Comparison of ENCODE assay signal across 10 cellular contexts in the genomic region with DNA sequence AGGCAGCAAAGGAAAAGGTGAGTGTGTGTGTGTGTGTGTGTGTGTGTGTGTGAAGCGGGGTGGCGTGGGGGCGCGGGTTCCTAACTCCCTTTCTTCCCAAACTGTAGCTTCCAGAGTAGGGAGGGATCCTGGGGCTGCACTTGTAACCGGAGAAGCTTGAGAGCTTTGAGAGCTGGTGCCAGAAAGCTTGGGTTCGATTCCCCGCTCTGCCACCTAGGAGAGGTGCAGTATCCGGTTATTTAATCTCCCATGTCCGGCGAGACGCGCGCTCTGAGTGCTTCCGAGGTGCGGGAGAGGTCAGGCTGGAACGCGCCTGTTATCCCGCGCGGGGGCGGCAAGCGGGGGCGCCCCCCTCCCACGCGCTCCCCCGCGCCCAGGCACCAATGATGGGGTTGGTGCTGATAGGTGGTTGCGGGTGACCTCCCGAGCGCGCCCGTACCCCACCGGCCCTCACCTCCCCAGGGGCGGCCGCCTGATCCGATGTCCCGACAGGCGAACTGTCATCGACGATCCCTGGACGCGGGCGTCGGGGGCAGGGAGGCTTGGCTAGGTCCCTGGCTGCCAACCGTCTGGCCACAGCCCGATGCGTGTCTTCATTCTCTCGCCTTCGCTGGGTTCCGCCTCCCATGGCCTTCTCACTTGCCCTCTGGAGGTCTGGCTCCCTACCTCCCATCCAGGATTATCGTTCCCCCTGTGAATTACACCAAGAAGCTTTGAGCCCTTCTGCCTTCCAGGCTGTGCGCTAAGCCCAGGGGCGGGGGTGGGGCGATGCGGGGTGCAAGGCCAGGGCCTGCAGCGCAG. TPM values are rescaled to one million over a fixed set of nuclear protein-coding genes. Genes with fewer than 3 reads are reported as not detected.
DNase-seq lines count a peak whose midpoint lies in the region; ATAC-seq, FAIRE-seq and TF ChIP-seq lines count a peak whose summit lies in the region.
"Had no signal": no experiment of that assay in that cellular context is flagged by ENCODE, and none has a peak within 500 bp of the region (broad histone marks: within the 10 kb centered on the region; RNA-seq: fewer than 3 reads in every experiment).

No MANE protein-coding gene starts in this region.

- no TSS peak for BruUV-seq in HepG2 (replicated peaks; lab: Mats Ljungman, UMichigan)

- H3K4me1 ChIP-seq in right lobe of liver (no peaks in the 10 kb centered on the region), HepG2 (ENCODE audit: insufficient read depth, low read length) (peaks cover 29% of the 10 kb centered on the region), esophagus muscularis mucosa (peaks cover 0 to 7% (median 5%) of the 10 kb centered on the region in 4 donors)
- no peaks in the 10 kb centered on the region for H3K4me1 ChIP-seq in naive thymus-derived CD4-positive, alpha-beta T cell (ENCODE audit: control insufficient read depth in 2 of 2, insufficient read depth in 2 of 2, low read length in 2 of 2)

- no peak for FAIRE-seq in HepG2 (lab: Jason Lieb, UNC)
- no peak for FAIRE-seq in GM12892 (lab: Jason Lieb, UNC)

- TF ChIP-seq CTCF in right lobe of liver (IDR thresholded peaks at IDR 0.05) (no peak), HepG2 (CRISPR knock-in tag; IDR thresholded peaks at IDR 0.05) (no peak), esophagus muscularis mucosa (IDR thresholded peaks at IDR 0.05) (no peak)

- peak overlapping the region in 2 of 10 donors; percentile 28 to 37 for H3K4me3 Mint-ChIP-seq in naive thymus-derived CD4-positive, alpha-beta T cell
- H3K4me3 Mint-ChIP-seq: CD4-positive, alpha-beta T cell had no signal

- TF ChIP-seq RAD21 in HepG2 (CRISPR knock-in tag; IDR thresholded peaks at IDR 0.05): no peak

- H2AFZ ChIP-seq in HepG2 (ENCODE audit: low read length): no peak overlapping the region

- CTCF ChIA-PET in HepG2 (lab: Yijun Ruan, JAX; ENCODE audit: low intra/inter-chr PET ratio, low total read pairs): no interaction called here
- CTCF ChIA-PET in naive thymus-derived CD4-positive, alpha-beta T cell (lab: Charles Lee): interaction anchor here (0.6 kb wide), 1 partner anchor 657 kb away, joined by 3 read pairs; no protein-coding TSS in a partner anchor

- H3K27me3 ChIP-seq in right lobe of liver (no peaks in the 10 kb centered on the region), HepG2 (ENCODE audit: control insufficient read depth in 1 of 2, insufficient read depth in 2 of 2, low read length in 2 of 2) (peaks cover 0 to 1% of the 10 kb centered on the region in 2 experiments; a peak in 1 of 5 replicates), esophagus muscularis mucosa (peaks cover 0 to 29% (median 7%) of the 10 kb centered on the region in 4 donors)
- peaks cover 0 to 4% of the 10 kb centered on the region in 2 donors for H3K27me3 ChIP-seq in naive thymus-derived CD4-positive, alpha-beta T cell (ENCODE audit: control insufficient read depth in 2 of 2, insufficient read depth in 2 of 2, low read length in 2 of 2)

- intact Hi-C loops in right lobe of liver (cut with DNase I): no loop called here
- intact Hi-C loops in HepG2 (cut with micrococcal nuclease; ENCODE audit: unreplicated experiment): no loop called here
- intact Hi-C loops in esophagus muscularis mucosa (cut with DNase I): no loop called here
- intact Hi-C loops in naive thymus-derived CD4-positive, alpha-beta T cell (cut with micrococcal nuclease): no loop called here

- peaks cover 19 to 36% (median 28%) of the 10 kb centered on the region in 5 donors for H3K27me3 Mint-ChIP-seq in naive thymus-derived CD4-positive, alpha-beta T cell

- no peak overlapping the region for H3K4me2 ChIP-seq in HepG2 (ENCODE audit: low read depth, low read length)

- no peak overlapping the region for H3K27ac Mint-ChIP-seq in naive thymus-derived CD4-positive, alpha-beta T cell
- H3K27ac Mint-ChIP-seq: CD4-positive, alpha-beta T cell had no signal

- no peaks in the 10 kb centered on the region for H3K36me3 ChIP-seq in right lobe of liver
- H3K36me3 ChIP-seq in HepG2 (replicated peaks in 1 of 2; ENCODE audit: control insufficient read depth in 1 of 2, insufficient read depth in 2 of 2, low read length in 2 of 2): no peaks in the 10 kb centered on the region
- H3K36me3 ChIP-seq in esophagus muscularis mucosa: no peaks in the 10 kb centered on the region
- H3K36me3 ChIP-seq in naive thymus-derived CD4-positive, alpha-beta T cell (ENCODE audit: control insufficient read depth in 2 of 3, insufficient read depth in 3 of 3, low read length in 3 of 3): no peaks in the 10 kb centered on the region

- POLR2A ChIA-PET in HepG2 (lab: Yijun Ruan, JAX): interaction anchor here (0.8 kb wide), 1 partner anchor 69 kb away, joined by 3 read pairs; no protein-coding TSS in a partner anchor
- POLR2A ChIA-PET in naive thymus-derived CD4-positive, alpha-beta T cell (lab: Charles Lee): interaction anchor here (0.6 kb wide), 2 partner anchors 149 to 1115 kb away, joined by 3 read pairs; no protein-coding TSS in a partner anchor

- WGBS in right lobe of liver (ENCODE audit: insufficient coverage, low coverage, low lambda C conversion rate, missing lambda C conversion rate): 29% methylated on average over 12 of the region's 56 CpGs
- 87% methylated on average over 55 of the region's 56 CpGs for WGBS in HepG2 (ENCODE audit: low lambda C conversion rate)
- 16% methylated on average over 24 of the region's 56 CpGs for WGBS in esophagus muscularis mucosa

- H3K27ac ChIP-seq in right lobe of liver (peak overlapping the region in 1 of 3 donors; percentile 51), HepG2 (ENCODE audit: extremely low read length, insufficient read depth, low read length) (no peak overlapping the region), esophagus muscularis mucosa (replicated peaks in 1 of 4) (no peak overlapping the region)
- H3K27ac ChIP-seq in naive thymus-derived CD4-positive, alpha-beta T cell (ENCODE audit: low read depth, low read length): no peak overlapping the region

- no peaks in the 10 kb centered on the region for H4K20me1 ChIP-seq in HepG2 (ENCODE audit: insufficient read depth, low read length)

- DNase-seq in right lobe of liver: peak; percentile 40 to 64 (median 51)
- no peak for DNase-seq in HepG2 (ENCODE audit: low spot score)
- no peak for DNase-seq in esophagus muscularis mucosa (ENCODE audit: extremely low spot score)
- DNase-seq in naive thymus-derived CD4-positive, alpha-beta T cell: no peak
- no peak for DNase-seq in OCI-M2 (lab: John Stamatoyannopoulos, UW; ENCODE audit: unreplicated experiment)
- no peak for DNase-seq in GM12892 (ENCODE audit: insufficient read length)
- DNase-seq: CD4-positive, alpha-beta T cell had no signal

- TF ChIP-seq EP300 in HepG2 (IDR thresholded peaks at IDR 0.05; ENCODE audit: low read depth in 2 of 2, low read length in 2 of 2) (no peak), HepG2 (CRISPR knock-in tag; IDR thresholded peaks at IDR 0.05; ENCODE audit: borderline replicate concordance) (no peak), esophagus muscularis mucosa (IDR thresholded peaks at IDR 0.05) (no peak)

- H3K4me3 ChIP-seq in right lobe of liver (peak overlapping the region; percentile 14 to 31 (median 21)), HepG2 (replicated peaks in 1 of 3; ENCODE audit: insufficient read depth in 1 of 3, low read depth in 2 of 3, low read length in 3 of 3) (no peak overlapping the region), esophagus muscularis mucosa (peak overlapping the region; percentile 35 to 49 (median 39))
- no peak overlapping the region for H3K4me3 ChIP-seq in naive thymus-derived CD4-positive, alpha-beta T cell (ENCODE audit: low read length)

- no peaks in the 10 kb centered on the region for H3K36me3 Mint-ChIP-seq in naive thymus-derived CD4-positive, alpha-beta T cell

- ATAC-seq in right lobe of liver (peak; percentile 26 to 65 (median 53)), HepG2 (no peak), HG02885 (IDR thresholded peaks at IDR 0.05; ENCODE audit: poor library complexity, unreplicated experiment) (no peak), GM21390 (IDR thresholded peaks at IDR 0.05; ENCODE audit: unreplicated experiment) (no peak)
- ATAC-seq in naive thymus-derived CD4-positive, alpha-beta T cell: peak; percentile 51

- peaks cover 0 to 1% (median 0%) of the 10 kb centered on the region in 11 donors for H3K9me3 Mint-ChIP-seq in naive thymus-derived CD4-positive, alpha-beta T cell
- H3K9me3 Mint-ChIP-seq: CD4-positive, alpha-beta T cell had no signal

- no peak overlapping the region for H3K9ac ChIP-seq in HepG2 (ENCODE audit: insufficient read depth, low read depth, low read length)

- H3K4me1 Mint-ChIP-seq in naive thymus-derived CD4-positive, alpha-beta T cell: peaks cover 0 to 3% (median 0%) of the 10 kb centered on the region in 7 donors

- no peaks in the 10 kb centered on the region for H3K79me2 ChIP-seq in HepG2 (ENCODE audit: insufficient read depth, low read length)

- in situ Hi-C loops in HepG2 (cut with HindIII; ENCODE audit: extremely low pct_ligation_motif_present, low pct_unique_long_range_greater_than_20kb): no loop called here

- TF ChIP-seq POLR2A in right lobe of liver (IDR thresholded peaks at IDR 0.05) (no peak), HepG2 (IDR thresholded peaks at IDR 0.05; ENCODE audit: insufficient read depth in 1 of 2, low read depth in 2 of 2, low read length in 2 of 2) (no peak), esophagus muscularis mucosa (IDR thresholded peaks at IDR 0.05; ENCODE audit: low read depth) (no peak), GM12892 (IDR thresholded peaks at IDR 0.05; ENCODE audit: low read depth, low read length) (no peak)

- H3K9me3 ChIP-seq in right lobe of liver (no peaks in the 10 kb centered on the region), HepG2 (ENCODE audit: low read length) (no peaks in the 10 kb centered on the region), esophagus muscularis mucosa (no peaks in the 10 kb centered on the region)
- H3K9me3 ChIP-seq in naive thymus-derived CD4-positive, alpha-beta T cell (ENCODE audit: control insufficient read depth in 2 of 3, low read length in 3 of 3): no peaks in the 10 kb centered on the region

RNA-seq across cellular contexts. Expression of gene RACGAP1, which starts 7.4 kb away (rescaled TPM):
- total RNA-seq in right lobe of liver: 1 to 10 TPM; 2.8 to 5.4 (median 4.2) TPM
- 57.9 and 95.5 TPM in 2 replicates for total RNA-seq in HepG2 (2016; rRNA removed; fragmentation: Illumina TruSeq; extraction: Trizol)
- 19.2 and 25.1 TPM in 2 replicates for total RNA-seq in HepG2 (2016; cell fraction: cytosol; rRNA removed; fragmentation: Illumina TruSeq; extraction: Trizol; ENCODE audit: low read depth)
- 56.8 and 91.5 TPM in 2 replicates for total RNA-seq in HepG2 (2016; cell fraction: insoluble cytoplasmic fraction; rRNA removed; fragmentation: Illumina TruSeq; extraction: Trizol)
- 22.2 and 24.7 TPM in 2 replicates for total RNA-seq in HepG2 (2016; cell fraction: membrane; rRNA removed; fragmentation: Illumina TruSeq; extraction: Trizol)
- 29.8 and 36.8 TPM in 2 replicates for total RNA-seq in HepG2 (2016; cell fraction: nucleus; rRNA removed; fragmentation: Illumina TruSeq; extraction: Trizol)
- polyA plus RNA-seq in HepG2 (2011; rRNA removed): 14.0 and 16.7 TPM in 2 replicates
- 11.8 and 12.2 TPM in 2 replicates for polyA plus RNA-seq in HepG2 (2011; cell fraction: cytosol; rRNA removed)
- 15.3 and 17.4 TPM in 2 replicates for polyA plus RNA-seq in HepG2 (2011; cell fraction: nucleus; rRNA removed)
- 13.0 and 24.8 TPM in 2 replicates for polyA plus RNA-seq in HepG2 (2012)
- 3.3 and 3.8 TPM in 2 replicates for polyA plus RNA-seq in HepG2 (2016; cell fraction: cytosol; fragmentation: Illumina TruSeq; extraction: Trizol; ENCODE audit: low read depth)
- 55.6 and 59.8 TPM in 2 replicates for polyA plus RNA-seq in HepG2 (2016; cell fraction: insoluble cytoplasmic fraction; fragmentation: Illumina TruSeq; extraction: Trizol; ENCODE audit: low read depth)
- 8.3 and 9.6 TPM in 2 replicates for polyA plus RNA-seq in HepG2 (2016; cell fraction: membrane; fragmentation: Illumina TruSeq; extraction: Trizol; ENCODE audit: low read depth)
- polyA plus RNA-seq in HepG2 (2016; cell fraction: nucleus; fragmentation: Illumina TruSeq; extraction: Trizol; ENCODE audit: insufficient read depth, low read depth): 35.4 and 37.2 TPM in 2 replicates
- polyA minus RNA-seq in HepG2 (2011; rRNA and poly(A)+ RNA removed; ENCODE audit: low replicate concordance): 65.5 and 353 TPM in 2 replicates
- 20.2 and 21.7 TPM in 2 replicates for polyA minus RNA-seq in HepG2 (2011; cell fraction: cytosol; rRNA and poly(A)+ RNA removed)
- polyA minus RNA-seq in HepG2 (2011; cell fraction: nucleus; rRNA and poly(A)+ RNA removed): 17.5 and 21.2 TPM in 2 replicates
- 10 to 100 TPM; 10.5 to 13.3 (median 11.4) TPM for total RNA-seq in esophagus muscularis mucosa
- total RNA-seq in naive thymus-derived CD4-positive, alpha-beta T cell: 100 to 1,000 TPM in 1 of 5 experiments, 10 to 100 TPM in 1, 1 to 10 TPM in 3; 4.2 to 111 (median 8.0) TPM
- polyA plus RNA-seq in naive thymus-derived CD4-positive, alpha-beta T cell: 10 to 100 TPM in 1 of 2 donors, 1 to 10 TPM in 1; 8.6 to 11.1 TPM
- 41.6 TPM for polyA plus RNA-seq in GM12892 (2012; ENCODE audit: missing spikeins)

RNA-seq across cellular contexts. Expression of gene ASIC1, which starts 24.7 kb away (rescaled TPM):
- total RNA-seq in right lobe of liver (under 1 TPM in 4 of 6 experiments, not detected in 2; 0.07 to 0.19 (median 0.15) TPM), HepG2 (2016; rRNA removed; fragmentation: Illumina TruSeq; extraction: Trizol) (0.24 and 0.44 TPM in 2 replicates), esophagus muscularis mucosa (1 to 10 TPM in 3 of 4 donors, under 1 TPM in 1; 0.66 to 5.6 (median 2.9) TPM)
- 0.26 and 0.30 TPM in 2 replicates for total RNA-seq in HepG2 (2016; cell fraction: cytosol; rRNA removed; fragmentation: Illumina TruSeq; extraction: Trizol; ENCODE audit: low read depth)
- 0.19 and 1.1 TPM in 2 replicates for total RNA-seq in HepG2 (2016; cell fraction: insoluble cytoplasmic fraction; rRNA removed; fragmentation: Illumina TruSeq; extraction: Trizol)
- total RNA-seq in HepG2 (2016; cell fraction: membrane; rRNA removed; fragmentation: Illumina TruSeq; extraction: Trizol): 0.49 and 0.52 TPM in 2 replicates
- total RNA-seq in HepG2 (2016; cell fraction: nucleus; rRNA removed; fragmentation: Illumina TruSeq; extraction: Trizol): 0.47 and 0.75 TPM in 2 replicates
- polyA plus RNA-seq in HepG2 (2011; rRNA removed): 1.3 and 1.5 TPM in 2 replicates
- polyA plus RNA-seq in HepG2 (2011; cell fraction: cytosol; rRNA removed): 0.85 and 0.98 TPM in 2 replicates
- polyA plus RNA-seq in HepG2 (2011; cell fraction: nucleus; rRNA removed): 2.6 and 3.1 TPM in 2 replicates
- polyA plus RNA-seq in HepG2 (2012): 0.56 and 0.67 TPM in 2 replicates
- 0.34 and 0.51 TPM in 2 replicates for polyA plus RNA-seq in HepG2 (2016; cell fraction: cytosol; fragmentation: Illumina TruSeq; extraction: Trizol; ENCODE audit: low read depth)
- 0.59 and 0.66 TPM in 2 replicates for polyA plus RNA-seq in HepG2 (2016; cell fraction: insoluble cytoplasmic fraction; fragmentation: Illumina TruSeq; extraction: Trizol; ENCODE audit: low read depth)
- 0.59 and 0.63 TPM in 2 replicates for polyA plus RNA-seq in HepG2 (2016; cell fraction: membrane; fragmentation: Illumina TruSeq; extraction: Trizol; ENCODE audit: low read depth)
- polyA plus RNA-seq in HepG2 (2016; cell fraction: nucleus; fragmentation: Illumina TruSeq; extraction: Trizol; ENCODE audit: insufficient read depth, low read depth): 2.9 and 3.2 TPM in 2 replicates
- 2.0 and 12.2 TPM in 2 replicates for polyA minus RNA-seq in HepG2 (2011; rRNA and poly(A)+ RNA removed; ENCODE audit: low replicate concordance)
- 0.40 and 0.88 TPM in 2 replicates for polyA minus RNA-seq in HepG2 (2011; cell fraction: cytosol; rRNA and poly(A)+ RNA removed)
- polyA minus RNA-seq in HepG2 (2011; cell fraction: nucleus; rRNA and poly(A)+ RNA removed): 0.87 and 1.3 TPM in 2 replicates
- total RNA-seq in naive thymus-derived CD4-positive, alpha-beta T cell: 10 to 100 TPM in 1 of 5 experiments, 1 to 10 TPM in 3, under 1 TPM in 1; 0.34 to 10.1 (median 2.0) TPM
- polyA plus RNA-seq in naive thymus-derived CD4-positive, alpha-beta T cell: under 1 TPM; 0.14 to 0.51 TPM
- polyA plus RNA-seq in GM12892 (2012; ENCODE audit: missing spikeins): 0.51 TPM

RNA-seq across cellular contexts. Expression of gene SMARCD1, which starts 52.4 kb away (rescaled TPM):
- 10 to 100 TPM; 13.3 to 35.0 (median 16.4) TPM for total RNA-seq in right lobe of liver
- total RNA-seq in HepG2 (2016; rRNA removed; fragmentation: Illumina TruSeq; extraction: Trizol): 54.6 and 64.9 TPM in 2 replicates
- total RNA-seq in HepG2 (2016; cell fraction: cytosol; rRNA removed; fragmentation: Illumina TruSeq; extraction: Trizol; ENCODE audit: low read depth): 18.3 and 19.3 TPM in 2 replicates
- total RNA-seq in HepG2 (2016; cell fraction: insoluble cytoplasmic fraction; rRNA removed; fragmentation: Illumina TruSeq; extraction: Trizol): 53.8 and 56.6 TPM in 2 replicates
- 51.5 and 52.7 TPM in 2 replicates for total RNA-seq in HepG2 (2016; cell fraction: membrane; rRNA removed; fragmentation: Illumina TruSeq; extraction: Trizol)
- total RNA-seq in HepG2 (2016; cell fraction: nucleus; rRNA removed; fragmentation: Illumina TruSeq; extraction: Trizol): 46.9 and 61.3 TPM in 2 replicates
- 51.7 and 55.5 TPM in 2 replicates for polyA plus RNA-seq in HepG2 (2011; rRNA removed)
- polyA plus RNA-seq in HepG2 (2011; cell fraction: cytosol; rRNA removed): 35.2 and 38.4 TPM in 2 replicates
- polyA plus RNA-seq in HepG2 (2011; cell fraction: nucleus; rRNA removed): 69.3 and 71.6 TPM in 2 replicates
- polyA plus RNA-seq in HepG2 (2012): 35.8 and 43.5 TPM in 2 replicates
- 12.2 and 14.5 TPM in 2 replicates for polyA plus RNA-seq in HepG2 (2016; cell fraction: cytosol; fragmentation: Illumina TruSeq; extraction: Trizol; ENCODE audit: low read depth)
- polyA plus RNA-seq in HepG2 (2016; cell fraction: insoluble cytoplasmic fraction; fragmentation: Illumina TruSeq; extraction: Trizol; ENCODE audit: low read depth): 51.0 and 65.3 TPM in 2 replicates
- 41.4 and 44.8 TPM in 2 replicates for polyA plus RNA-seq in HepG2 (2016; cell fraction: membrane; fragmentation: Illumina TruSeq; extraction: Trizol; ENCODE audit: low read depth)
- polyA plus RNA-seq in HepG2 (2016; cell fraction: nucleus; fragmentation: Illumina TruSeq; extraction: Trizol; ENCODE audit: insufficient read depth, low read depth): 82.4 and 96.0 TPM in 2 replicates
- polyA minus RNA-seq in HepG2 (2011; rRNA and poly(A)+ RNA removed; ENCODE audit: low replicate concordance): 82.5 and 134 TPM in 2 replicates
- polyA minus RNA-seq in HepG2 (2011; cell fraction: cytosol; rRNA and poly(A)+ RNA removed): 41.4 and 46.1 TPM in 2 replicates
- 68.1 and 69.0 TPM in 2 replicates for polyA minus RNA-seq in HepG2 (2011; cell fraction: nucleus; rRNA and poly(A)+ RNA removed)
- 10 to 100 TPM; 20.3 to 72.4 (median 45.2) TPM for total RNA-seq in esophagus muscularis mucosa
- total RNA-seq in naive thymus-derived CD4-positive, alpha-beta T cell: 10 to 100 TPM; 65.1 to 88.5 (median 67.5) TPM
- polyA plus RNA-seq in naive thymus-derived CD4-positive, alpha-beta T cell: 10 to 100 TPM in 1 of 2 donors, 1 to 10 TPM in 1; 9.5 to 16.6 TPM
- 43.4 TPM for polyA plus RNA-seq in GM12892 (2012; ENCODE audit: missing spikeins)

RNA-seq across cellular contexts. Expression of gene AQP6, which starts 60.0 kb away (rescaled TPM):
- under 1 TPM in 2 of 6 experiments, not detected in 4; 0.31 to 0.34 TPM for total RNA-seq in right lobe of liver
- 0.51 and 1.3 TPM in 2 replicates for total RNA-seq in HepG2 (2016; rRNA removed; fragmentation: Illumina TruSeq; extraction: Trizol)
- 0.20 and 0.35 TPM in 2 replicates for total RNA-seq in HepG2 (2016; cell fraction: cytosol; rRNA removed; fragmentation: Illumina TruSeq; extraction: Trizol; ENCODE audit: low read depth)
- 0.54 and 1.1 TPM in 2 replicates for total RNA-seq in HepG2 (2016; cell fraction: insoluble cytoplasmic fraction; rRNA removed; fragmentation: Illumina TruSeq; extraction: Trizol)
- 0.55 and 0.59 TPM in 2 replicates for total RNA-seq in HepG2 (2016; cell fraction: membrane; rRNA removed; fragmentation: Illumina TruSeq; extraction: Trizol)
- 0.47 and 0.87 TPM in 2 replicates for total RNA-seq in HepG2 (2016; cell fraction: nucleus; rRNA removed; fragmentation: Illumina TruSeq; extraction: Trizol)
- 0.32 and 0.38 TPM in 2 replicates for polyA plus RNA-seq in HepG2 (2011; rRNA removed)
- 0.21 and 0.23 TPM in 2 replicates for polyA plus RNA-seq in HepG2 (2011; cell fraction: cytosol; rRNA removed)
- polyA plus RNA-seq in HepG2 (2011; cell fraction: nucleus; rRNA removed): 0.64 and 0.79 TPM in 2 replicates
- 0.43 and 0.78 TPM in 2 replicates for polyA plus RNA-seq in HepG2 (2012)
- 0.23 and 0.31 TPM in 2 replicates for polyA plus RNA-seq in HepG2 (2016; cell fraction: cytosol; fragmentation: Illumina TruSeq; extraction: Trizol; ENCODE audit: low read depth)
- polyA plus RNA-seq in HepG2 (2016; cell fraction: insoluble cytoplasmic fraction; fragmentation: Illumina TruSeq; extraction: Trizol; ENCODE audit: low read depth): 0.48 and 0.69 TPM in 2 replicates
- 0.23 and 0.48 TPM in 2 replicates for polyA plus RNA-seq in HepG2 (2016; cell fraction: membrane; fragmentation: Illumina TruSeq; extraction: Trizol; ENCODE audit: low read depth)
- 1.6 and 2.3 TPM in 2 replicates for polyA plus RNA-seq in HepG2 (2016; cell fraction: nucleus; fragmentation: Illumina TruSeq; extraction: Trizol; ENCODE audit: insufficient read depth, low read depth)
- polyA minus RNA-seq in HepG2 (2011; rRNA and poly(A)+ RNA removed; ENCODE audit: low replicate concordance): 0.16 and 0.48 TPM in 2 replicates
- not detected in 2 replicates for polyA minus RNA-seq in HepG2 (2011; cell fraction: cytosol; rRNA and poly(A)+ RNA removed)
- 0.25 TPM in 1 of 2 replicates, not detected in the other for polyA minus RNA-seq in HepG2 (2011; cell fraction: nucleus; rRNA and poly(A)+ RNA removed)
- total RNA-seq in esophagus muscularis mucosa: under 1 TPM in 1 of 4 donors, not detected in 3; 0.11 TPM
- total RNA-seq in naive thymus-derived CD4-positive, alpha-beta T cell: not detected
- polyA plus RNA-seq in naive thymus-derived CD4-positive, alpha-beta T cell: not detected
- polyA plus RNA-seq in GM12892 (2012; ENCODE audit: missing spikeins): not detected
- total RNA-seq: CD4-positive, alpha-beta T cell; OCI-LY7 had no signal

Comparison
In these comparisons a context has a peak if more than half of its experiments do, and no peak if none do; other contexts are left out.
1. ATAC-seq: peak in right lobe of liver (4 of 4) and naive thymus-derived CD4-positive, alpha-beta T cell (single experiment); none in HepG2 (single experiment), HG02885 (single experiment) and GM21390 (single experiment).
2. DNase-seq: peak in right lobe of liver (3 of 3); none in HepG2 (single experiment), esophagus muscularis mucosa (single experiment), naive thymus-derived CD4-positive, alpha-beta T cell (0 of 9), OCI-M2 (single experiment) and GM12892 (single experiment).
3. H3K4me3 ChIP-seq: peak in right lobe of liver (3 of 3) and esophagus muscularis mucosa (4 of 4); none in HepG2 (0 of 3) and naive thymus-derived CD4-positive, alpha-beta T cell (single experiment).